9 cellular contexts compared by ENCODE assay signal in the genomic region with DNA sequence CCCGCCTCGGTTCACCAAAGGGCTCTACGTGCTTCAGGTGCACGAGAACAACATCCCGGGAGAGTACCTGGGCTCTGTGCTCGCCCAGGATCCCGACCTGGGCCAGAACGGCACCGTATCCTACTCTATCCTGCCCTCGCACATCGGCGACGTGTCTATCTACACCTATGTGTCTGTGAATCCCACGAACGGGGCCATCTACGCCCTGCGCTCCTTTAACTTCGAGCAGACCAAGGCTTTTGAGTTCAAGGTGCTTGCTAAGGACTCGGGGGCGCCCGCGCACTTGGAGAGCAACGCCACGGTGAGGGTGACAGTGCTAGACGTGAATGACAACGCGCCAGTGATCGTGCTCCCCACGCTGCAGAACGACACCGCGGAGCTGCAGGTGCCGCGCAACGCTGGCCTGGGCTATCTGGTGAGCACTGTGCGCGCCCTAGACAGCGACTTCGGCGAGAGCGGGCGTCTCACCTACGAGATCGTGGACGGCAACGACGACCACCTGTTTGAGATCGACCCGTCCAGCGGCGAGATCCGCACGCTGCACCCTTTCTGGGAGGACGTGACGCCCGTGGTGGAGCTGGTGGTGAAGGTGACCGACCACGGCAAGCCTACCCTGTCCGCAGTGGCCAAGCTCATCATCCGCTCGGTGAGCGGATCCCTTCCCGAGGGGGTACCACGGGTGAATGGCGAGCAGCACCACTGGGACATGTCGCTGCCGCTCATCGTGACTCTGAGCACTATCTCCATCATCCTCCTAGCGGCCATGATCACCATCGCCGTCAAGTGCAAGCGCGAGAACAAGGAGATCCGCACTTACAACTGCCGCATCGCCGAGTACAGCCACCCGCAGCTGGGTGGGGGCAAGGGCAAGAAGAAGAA. TPM values are rescaled to one million over a fixed set of nuclear protein-coding genes. Genes with fewer than 3 reads are reported as not detected.
A peak's percentile ranks its signal among the peaks of the same experiment; 100 is the strongest.
DNase-seq lines count a peak whose midpoint lies in the region; ATAC-seq and TF ChIP-seq lines count a peak whose summit lies in the region.
"Had no signal": no experiment of that assay in that cellular context is flagged by ENCODE, and none has a peak within 500 bp of the region (broad histone marks: within the 10 kb centered on the region; RNA-seq: fewer than 3 reads in every experiment).

No MANE protein-coding gene starts in this region.

- H3K36me3 ChIP-seq in iPS-15b (ENCODE audit: control insufficient read depth, insufficient read depth, low read length) = no peaks in the 10 kb centered on the region
- H3K36me3 ChIP-seq in prostate gland = no peaks in the 10 kb centered on the region

- H3K9me3 ChIP-seq in iPS-15b (ENCODE audit: control insufficient read depth, insufficient read depth, low read length) (no peaks in the 10 kb centered on the region), prostate gland (no peaks in the 10 kb centered on the region)

- H3K4me1 ChIP-seq in iPS-15b (ENCODE audit: control insufficient read depth, insufficient read depth, low read length) = peaks cover 3% of the 10 kb centered on the region
- H3K4me1 ChIP-seq in prostate gland (replicated peaks) = no peaks in the 10 kb centered on the region

- no peak for TF ChIP-seq POLR2A in prostate gland (IDR thresholded peaks at IDR 0.05)

- no peak for ATAC-seq in HG03196 (IDR thresholded peaks at IDR 0.05; ENCODE audit: unreplicated experiment)

- peaks cover 83% of the 10 kb centered on the region for H3K27me3 ChIP-seq in iPS-15b (ENCODE audit: control insufficient read depth, insufficient read depth, low read length)
- H3K27me3 ChIP-seq in prostate gland (replicated peaks; ENCODE audit: insufficient read depth) = peaks cover 14% of the 10 kb centered on the region

- intact Hi-C loops in prostate gland (cut with DNase I) = no loop called here

- TF ChIP-seq CTCF in prostate gland (IDR thresholded peaks at IDR 0.05) = no peak

- H3K27ac ChIP-seq in angular gyrus (ENCODE audit: low read depth, low read length) (peak overlapping the region; percentile 37), prostate gland (no peak overlapping the region)
- H3K27ac ChIP-seq: GM23248 had no signal

- DNase-seq in ELF-1 (ENCODE audit: low read depth, low spot score) (peak; percentile 27), prostate gland (ENCODE audit: low spot score) (no peak), NCI-H748 treated with DMSO at 0.1 percent for 48 hours (lab: John Stamatoyannopoulos, UW) (no peak), HPDE6-E6E7 (ENCODE audit: extremely low spot score) (no peak), NCI-H774 (lab: John Stamatoyannopoulos, UW) (no peak)

- 16% methylated on average over 70 of the region's 78 CpGs for WGBS in prostate gland

- H3K4me3 ChIP-seq in iPS-15b (ENCODE audit: low read depth, low read length) (peak overlapping the region; percentile 83), prostate gland (peak overlapping the region; percentile 9 to 13)
- H3K4me3 ChIP-seq: GM23248 had no signal

- no peak overlapping the region for H3K9ac ChIP-seq in iPS-15b (ENCODE audit: low read depth, low read length)
- H3K9ac ChIP-seq: GM23248 had no signal

RNA-seq across cellular contexts. Expression of a gene that starts 2.6 kb away (rescaled TPM):
- total RNA-seq in prostate gland = 10 to 100 TPM in 1 of 2 donors, 1 to 10 TPM in 1; 2.5 to 13.7 TPM
- total RNA-seq: GM23248 had no signal
